ENCODE assay signal across 2 cellular contexts in genomic region chr14:32224731-32225377, GRCh38.
TF ChIP-seq lines count a peak whose summit lies in the region.

No MANE protein-coding gene starts in this region.

TF ChIP-seq in H1, 55 proteins besides CTCF, POLR2A, EP300 and RAD21:
- TF ChIP-seq CEBPB (IDR thresholded peaks at IDR 0.05; ENCODE audit: low read depth, low read length) (no peak), PHF8 (conservative IDR thresholded peaks at IDR 0.05; ENCODE audit: low read depth, low read length) (no peak), JUND (IDR thresholded peaks at IDR 0.05; ENCODE audit: low read length) (peak; percentile 40; the same call in 1 of the 2 replicates)

TF ChIP-seq in GM12891, 5 proteins besides CTCF, POLR2A, EP300 and RAD21:
- TF ChIP-seq PAX5 (IDR thresholded peaks at IDR 0.05; ENCODE audit: insufficient read depth, low read length, severe bottlenecking) (no peak), TAF1 (IDR thresholded peaks at IDR 0.05; ENCODE audit: low read depth, low read length) (no peak), POU2F2 (IDR thresholded peaks at IDR 0.05; ENCODE audit: low read depth, low read length) (no peak), SPI1 (IDR thresholded peaks at IDR 0.05; ENCODE audit: low read depth, low read length) (no peak), POLR2AphosphoS5 (IDR thresholded peaks at IDR 0.05; ENCODE audit: low read depth, low read length) (no peak)
